ENCODE assay signal across 14 cellular contexts in the genomic region with DNA sequence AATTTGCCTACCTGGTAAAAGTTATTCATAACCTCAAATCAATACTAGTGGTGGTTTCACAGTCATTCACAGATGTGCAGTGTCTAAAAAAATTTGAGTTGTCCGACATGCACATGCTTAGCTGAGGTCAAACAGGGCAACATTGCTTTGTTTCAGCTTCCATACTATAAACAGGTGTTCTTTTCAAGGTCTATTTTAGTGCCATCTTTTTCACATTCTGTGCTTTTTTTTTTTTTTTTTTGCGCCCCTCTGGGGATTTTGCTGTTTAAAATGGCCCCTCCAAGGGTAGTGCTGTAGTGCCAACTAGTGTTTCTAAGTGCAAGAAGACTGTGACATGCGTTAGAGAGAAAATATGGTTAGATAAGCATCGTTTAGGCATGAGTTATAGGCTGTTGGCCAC. TPM values are rescaled to one million over a fixed set of nuclear protein-coding genes. Genes with fewer than 3 reads are reported as not detected.
DNase-seq lines count a peak whose midpoint lies in the region; ATAC-seq, FAIRE-seq and TF ChIP-seq lines count a peak whose summit lies in the region.
"Had no signal": no experiment of that assay in that cellular context is flagged by ENCODE, and none has a peak within 500 bp of the region (broad histone marks: within the 10 kb centered on the region; RNA-seq: fewer than 3 reads in every experiment).

No MANE protein-coding gene starts in this region.

- TF ChIP-seq POLR2A in GM12891 (IDR thresholded peaks at IDR 0.05; ENCODE audit: low read depth, low read length): no peak

- H3K9me3 Mint-ChIP-seq in immature natural killer cell: no peaks in the 10 kb centered on the region

- H3K27ac Mint-ChIP-seq in immature natural killer cell: no peak overlapping the region

- FAIRE-seq in GM12891 (lab: Jason Lieb, UNC): peak; percentile 91

- peaks cover 2 to 23% (median 10%) of the 10 kb centered on the region in 3 donors for H3K36me3 Mint-ChIP-seq in immature natural killer cell

- ATAC-seq in GM19395 (IDR thresholded peaks at IDR 0.05; ENCODE audit: unreplicated experiment) (peak; percentile 96), HG02870 (IDR thresholded peaks at IDR 0.05; ENCODE audit: unreplicated experiment) (peak; percentile 93), HG03571 (IDR thresholded peaks at IDR 0.05; ENCODE audit: unreplicated experiment) (peak; percentile 83), left ventricle myocardium superior (no peak)
- ATAC-seq: foreskin keratinocyte, sciatic nerve had no signal

- H3K4me1 Mint-ChIP-seq in immature natural killer cell: peaks cover 13 to 28% of the 10 kb centered on the region in 2 donors

- intact Hi-C loops in left ventricle myocardium superior (cut with micrococcal nuclease): no loop called here

- H3K27me3 Mint-ChIP-seq in immature natural killer cell (ENCODE audit: low read depth in 3 of 3): peaks cover 0 to 2% (median 0%) of the 10 kb centered on the region in 3 donors

- H3K4me3 Mint-ChIP-seq in immature natural killer cell: no peak overlapping the region

- DNase-seq in GM12891 (ENCODE audit: insufficient read length, low spot score) (no peak), NCI-H1417 (lab: John Stamatoyannopoulos, UW) (no peak), immature natural killer cell (no peak), left ventricle myocardium superior (no peak)
- no peak for DNase-seq in activated CD8-positive, alpha-beta memory T cell treated with anti-CD3 and anti-CD28 coated beads, Interleukin-2, amount 50 U/mL, for 4 hours
- DNase-seq: activated T-cell treated with anti-CD3 and anti-CD28 coated beads, Interleukin-2, amount 50 U/mL, for 1 hour; cerebellar nuclear complex; foreskin keratinocyte; mesendoderm; NCI-H748 treated with DMSO at 0.1 percent for 48 hours had no signal

TF ChIP-seq in GM12891, 5 proteins besides CTCF, POLR2A, EP300 and RAD21:
- TF ChIP-seq POLR2AphosphoS5 (IDR thresholded peaks at IDR 0.05; ENCODE audit: low read depth, low read length) (no peak), TAF1 (IDR thresholded peaks at IDR 0.05; ENCODE audit: low read depth, low read length) (no peak), POU2F2 (IDR thresholded peaks at IDR 0.05; ENCODE audit: low read depth, low read length) (no peak), SPI1 (IDR thresholded peaks at IDR 0.05; ENCODE audit: low read depth, low read length) (no peak), PAX5 (IDR thresholded peaks at IDR 0.05; ENCODE audit: insufficient read depth, low read length, severe bottlenecking) (no peak)

RNA-seq across cellular contexts. Expression of a gene that starts 14.5 kb away (rescaled TPM):
- polyA plus RNA-seq in GM12891 (2012; ENCODE audit: low read depth, missing spikeins): 62.2 TPM
- polyA plus RNA-seq in immature natural killer cell: 100 to 1,000 TPM in 1 of 3 donors, 10 to 100 TPM in 2; 49.3 to 109 (median 70.5) TPM
- 31.7 TPM for total RNA-seq in left ventricle myocardium superior

RNA-seq across cellular contexts. Expression of a gene that starts 20.3 kb away (rescaled TPM):
- 5.3 TPM for polyA plus RNA-seq in GM12891 (2012; ENCODE audit: low read depth, missing spikeins)
- 1 to 10 TPM in 2 of 3 donors, not detected in 1; 1.3 to 1.4 TPM for polyA plus RNA-seq in immature natural killer cell
- 33.7 TPM for total RNA-seq in left ventricle myocardium superior
